1 cellular context compared by ENCODE assay signal in genomic region chr9:133163559-133164208, GRCh38.
TF ChIP-seq lines count a peak whose summit lies in the region.

TSS of gene GBGT1 (minus strand) at chr9:133163914. CDS start at chr9:133162412, 1,502 bp downstream.

TF ChIP-seq in IMR-90, 13 proteins besides CTCF, POLR2A, EP300 and RAD21:
- TF ChIP-seq, protein P1, sequence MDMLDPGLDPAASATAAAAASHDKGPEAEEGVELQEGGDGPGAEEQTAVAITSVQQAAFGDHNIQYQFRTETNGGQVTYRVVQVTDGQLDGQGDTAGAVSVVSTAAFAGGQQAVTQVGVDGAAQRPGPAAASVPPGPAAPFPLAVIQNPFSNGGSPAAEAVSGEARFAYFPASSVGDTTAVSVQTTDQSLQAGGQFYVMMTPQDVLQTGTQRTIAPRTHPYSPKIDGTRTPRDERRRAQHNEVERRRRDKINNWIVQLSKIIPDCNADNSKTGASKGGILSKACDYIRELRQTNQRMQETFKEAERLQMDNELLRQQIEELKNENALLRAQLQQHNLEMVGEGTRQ (IDR thresholded peaks at IDR 0.05; ENCODE audit: low read depth, low read length): no peak
